Comparison of ENCODE assay signal across 13 cellular contexts in genomic region chr1:951364-951763, GRCh38. TPM values are rescaled to one million over a fixed set of nuclear protein-coding genes. Genes with fewer than 3 reads are reported as not detected.
DNase-seq lines count a peak whose midpoint lies in the region; ATAC-seq, FAIRE-seq and TF ChIP-seq lines count a peak whose summit lies in the region.
"Had no signal": no experiment of that assay in that cellular context is flagged by ENCODE, and none has a peak within 500 bp of the region (broad histone marks: within the 10 kb centered on the region; RNA-seq: fewer than 3 reads in every experiment).

No MANE protein-coding gene starts in this region.

- CTCF ChIA-PET in HEK293T (lab: Yijun Ruan, JAX): interaction anchor here (0.7 to 1.6 kb wide), 3 partner anchors 10 to 46 kb away, joined by 3 to 7 read pairs (median 3); partner anchors contain the start of gene PLEKHN1

- FAIRE-seq in D721Med (lab: Jason Lieb, UNC): no peak

- in situ Hi-C loops in astrocyte of the cerebellum (cut with HindIII; ENCODE audit: low sequenced_read_pairs): no loop called here

- TF ChIP-seq CTCF in D721Med (IDR thresholded peaks at IDR 0.05; ENCODE audit: insufficient read depth, missing control alignments): peak; percentile 31
- peak; percentile 60 for TF ChIP-seq CTCF in astrocyte of the cerebellum (IDR thresholded peaks at IDR 0.05; ENCODE audit: low read depth, low read length, missing control alignments)
- TF ChIP-seq CTCF in dorsolateral prefrontal cortex (IDR thresholded peaks at IDR 0.05 in 54 of 56, conservative IDR thresholded peaks at IDR 0.05 in 2 of 56; ENCODE audit: low read depth in 1 of 56, partially characterized antibody in 56 of 56): peak in 1 of 56 donors; percentile 12

- POLR2A ChIA-PET in HEK293T (lab: Yijun Ruan, JAX): no interaction called here

- no peak for DNase-seq in D721Med (ENCODE audit: insufficient read length, low spot score)
- DNase-seq in HEK293T (ENCODE audit: extremely low spot score): no peak
- no peak for DNase-seq in astrocyte of the cerebellum (ENCODE audit: low read depth)
- peak; percentile 21 to 33 for DNase-seq in lung microvascular endothelial cell (ENCODE audit: low read depth in 2 of 2)
- DNase-seq in NCI-H2029 treated with DMSO at 0.1 percent for 48 hours (lab: John Stamatoyannopoulos, UW): no peak
- DNase-seq in dorsolateral prefrontal cortex: no peak
- DNase-seq: activated CD4-positive, alpha-beta T cell treated with anti-CD3 and anti-CD28 coated beads, Interleukin-2, amount 50 U/mL, for 4 hours; effector memory CD8-positive, alpha-beta T cell; stomach had no signal

- intact Hi-C loops in dorsolateral prefrontal cortex (cut with DNase I): no loop called here

- no peaks in the 10 kb centered on the region for H3K27me3 ChIP-seq in dorsolateral prefrontal cortex
- H3K27me3 ChIP-seq: stomach had no signal

- no peak overlapping the region for H3K4me3 ChIP-seq in astrocyte of the cerebellum (ENCODE audit: low read depth, low read length)
- no peak overlapping the region for H3K4me3 ChIP-seq in dorsolateral prefrontal cortex
- H3K4me3 ChIP-seq: SK-N-MC, stomach had no signal

- ATAC-seq in GM18520 (IDR thresholded peaks at IDR 0.05; ENCODE audit: unreplicated experiment) (no peak), GM19467 (IDR thresholded peaks at IDR 0.05; ENCODE audit: unreplicated experiment) (no peak)
- ATAC-seq: activated naive CD4-positive, alpha-beta T cell treated with anti-CD3 and anti-CD28 coated beads, Interleukin-2, amount 50 U/mL, for 72 hours; effector memory CD8-positive, alpha-beta T cell had no signal

- no peak overlapping the region for H3K27ac ChIP-seq in dorsolateral prefrontal cortex
- H3K27ac ChIP-seq: SK-N-MC, stomach had no signal

TF ChIP-seq in HEK293T, 16 proteins besides CTCF, POLR2A, EP300 and RAD21:
- TF ChIP-seq L3MBTL2 (conservative IDR thresholded peaks at IDR 0.05) (peak; percentile 35; the same call in 1 of the 2 replicates), NFRKB (IDR thresholded peaks at IDR 0.05) (no peak)

RNA-seq across cellular contexts. Expression of gene NOC2L, which starts 7.7 kb away (rescaled TPM):
- total RNA-seq in lung microvascular endothelial cell: 51.4 and 58.3 TPM in 2 replicates
- 10 to 100 TPM; 34.5 to 72.4 (median 54.8) TPM for total RNA-seq in dorsolateral prefrontal cortex

RNA-seq across cellular contexts. Expression of gene KLHL17, which starts 9.0 kb away (rescaled TPM):
- total RNA-seq in lung microvascular endothelial cell: 2.2 and 3.6 TPM in 2 replicates
- 10 to 100 TPM in 101 of 120 experiments, 1 to 10 TPM in 19; 5.7 to 35.4 (median 14.2) TPM for total RNA-seq in dorsolateral prefrontal cortex

RNA-seq across cellular contexts. Expression of gene PLEKHN1, which starts 14.9 kb away (rescaled TPM):
- under 0.01 and 0.22 TPM in 2 replicates for total RNA-seq in lung microvascular endothelial cell
- total RNA-seq in dorsolateral prefrontal cortex: under 1 TPM in 3 of 120 experiments, not detected in 117; 0.36 to 0.58 (median 0.43) TPM

RNA-seq across cellular contexts. Expression of gene SAMD11, which starts 27.6 kb away (rescaled TPM):
- total RNA-seq in lung microvascular endothelial cell (not detected in 2 replicates), dorsolateral prefrontal cortex (10 to 100 TPM in 10 of 120 experiments, 1 to 10 TPM in 109, under 1 TPM in 1; 0.85 to 22.6 (median 4.2) TPM)
- total RNA-seq: activated naive CD4-positive, alpha-beta T cell treated with anti-CD3 and anti-CD28 coated beads, Interleukin-2, amount 50 U/mL, for 72 hours had no signal

RNA-seq across cellular contexts. Expression of gene PERM1, which starts 30.5 kb away (rescaled TPM):
- total RNA-seq in lung microvascular endothelial cell (not detected in 2 replicates), dorsolateral prefrontal cortex (1 to 10 TPM in 6 of 120 experiments, under 1 TPM in 63, not detected in 51; 0.13 to 1.8 (median 0.43) TPM)
- total RNA-seq: activated naive CD4-positive, alpha-beta T cell treated with anti-CD3 and anti-CD28 coated beads, Interleukin-2, amount 50 U/mL, for 72 hours had no signal

Comparison
In these comparisons a context has a peak if more than half of its experiments do, and no peak if none do; other contexts are left out.
1. DNase-seq: peak in lung microvascular endothelial cell (2 of 2); none in D721Med (single experiment), HEK293T (single experiment), astrocyte of the cerebellum (single experiment), NCI-H2029 treated with DMSO at 0.1 percent for 48 hours (single experiment) and dorsolateral prefrontal cortex (0 of 10).